13 cellular contexts compared by ENCODE assay signal in the genomic region with DNA sequence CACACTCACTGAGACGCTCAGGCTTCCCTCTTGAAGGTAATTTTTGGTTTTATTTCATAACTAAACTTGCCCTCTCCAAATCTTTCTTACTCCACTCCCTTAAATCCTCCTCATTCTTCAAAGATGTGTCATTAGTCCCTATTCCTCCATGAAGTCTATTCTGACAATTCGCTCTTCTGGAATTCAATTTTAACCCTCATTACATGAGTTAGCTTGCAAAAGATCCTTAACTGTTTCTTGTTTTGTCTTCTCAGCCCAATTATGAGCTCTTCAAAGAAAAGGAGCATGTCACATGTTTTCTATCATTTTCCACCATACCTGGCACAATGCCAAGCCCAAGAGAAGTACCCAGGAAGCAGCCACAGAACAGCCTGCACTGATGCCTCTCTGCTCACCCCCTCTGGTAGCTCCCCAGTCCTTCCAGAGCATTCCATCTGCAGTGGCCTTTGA.
A peak's percentile ranks its signal among the peaks of the same experiment; 100 is the strongest.
DNase-seq lines count a peak whose midpoint lies in the region; ATAC-seq and TF ChIP-seq lines count a peak whose summit lies in the region.
"Had no signal": no experiment of that assay in that cellular context is flagged by ENCODE, and none has a peak within 500 bp of the region (broad histone marks: within the 10 kb centered on the region; RNA-seq: fewer than 3 reads in every experiment).

No MANE protein-coding gene starts in this region.

- no peak overlapping the region for H3K4me3 ChIP-seq in cardiac fibroblast (replicated peaks in 1 of 2; ENCODE audit: low read depth in 2 of 2, low read length in 2 of 2)

- no peak for ATAC-seq in GM19395 (IDR thresholded peaks at IDR 0.05; ENCODE audit: unreplicated experiment)
- ATAC-seq: activated CD4-positive, alpha-beta T cell treated with anti-CD3 and anti-CD28 coated beads for 36 hours; left lobe of liver; stimulated activated naive CD8-positive, alpha-beta T cell treated with anti-CD3 and anti-CD28 coated beads, Interleukin-15, Interleukin-2, amounts not matched to agents 100 U/mL and 50 U/mL, for 24 hours had no signal

- DNase-seq in NCI-H2196 (lab: John Stamatoyannopoulos, UW; ENCODE audit: unreplicated experiment) (peak; percentile 49), NCI-H2196 treated with DMSO at 0.1 percent for 48 hours (lab: John Stamatoyannopoulos, UW; ENCODE audit: unreplicated experiment) (no peak), NAMALWA (ENCODE audit: low spot score) (peak; percentile 44), cardiac fibroblast (ENCODE audit: low read depth in 2 of 2) (peak; percentile 18 to 19), stromal cell of bone marrow (ENCODE audit: low read depth) (peak; percentile 41), AML-193 (lab: John Stamatoyannopoulos, UW) (no peak)
- DNase-seq in activated CD8-positive, alpha-beta memory T cell treated with anti-CD3 and anti-CD28 coated beads for 24 hours: no peak
- DNase-seq: activated CD4-positive, alpha-beta T cell treated with anti-CD3 and anti-CD28 coated beads for 36 hours; activated gamma-delta T cell; NCI-H2107; stimulated activated naive CD8-positive, alpha-beta T cell treated with anti-CD3 and anti-CD28 coated beads, Interleukin-15, Interleukin-2, amounts not matched to agents 100 U/mL and 50 U/mL, for 24 hours had no signal

- no peak for TF ChIP-seq CTCF in cardiac fibroblast (IDR thresholded peaks at IDR 0.05; ENCODE audit: low read depth, low read length)

Comparison
In these comparisons a context has a peak if more than half of its experiments do, and no peak if none do; other contexts are left out.
1. DNase-seq: peak in NCI-H2196 (single experiment), NAMALWA (single experiment), cardiac fibroblast (2 of 2) and stromal cell of bone marrow (single experiment); none in NCI-H2196 treated with DMSO at 0.1 percent for 48 hours (single experiment), activated CD8-positive, alpha-beta memory T cell treated with anti-CD3 and anti-CD28 coated beads for 24 hours (single experiment) and AML-193 (0 of 2).